Comparison of ENCODE assay signal across 8 cellular contexts in genomic region chr1:156704930-156705320, GRCh38. TPM values are rescaled to one million over a fixed set of nuclear protein-coding genes. Genes with fewer than 3 reads are reported as not detected.
A peak's percentile ranks its signal among the peaks of the same experiment; 100 is the strongest.
DNase-seq lines count a peak whose midpoint lies in the region; ATAC-seq and TF ChIP-seq lines count a peak whose summit lies in the region.

No MANE protein-coding gene starts in this region.

- intact Hi-C loops in Caco-2 (cut with micrococcal nuclease; ENCODE audit: unreplicated experiment): no loop called here

- peak in 1 of 2 experiments; percentile 32 for DNase-seq in Caco-2
- DNase-seq in NCI-H226: peak; percentile 75
- DNase-seq in astrocyte of the spinal cord (ENCODE audit: low read depth, low spot score): peak; percentile 71
- DNase-seq in kidney epithelial cell (ENCODE audit: low read depth): no peak
- DNase-seq in stimulated activated CD4-positive, alpha-beta T cell treated with anti-CD3 and anti-CD28 coated beads, Interleukin-4, amount 100 ng/mL, for 4 hours: peak; percentile 33 to 36
- DNase-seq in SK-N-DZ (ENCODE audit: low spot score): no peak
- no peak for DNase-seq in GM19238 (ENCODE audit: insufficient read length, low spot score)

- no peaks in the 10 kb centered on the region for H3K27me3 Mint-ChIP-seq in Caco-2 (ENCODE audit: insufficient read depth, unreplicated experiment)

- H3K27ac Mint-ChIP-seq in Caco-2 (ENCODE audit: unreplicated experiment): no peak overlapping the region

- H3K9me3 ChIP-seq in Caco-2: no peaks in the 10 kb centered on the region

- peaks cover 9% of the 10 kb centered on the region for H3K36me3 Mint-ChIP-seq in Caco-2 (ENCODE audit: insufficient read depth, unreplicated experiment)

- TSS peak; percentile 69 for BruUV-seq in Caco-2 (replicated peaks; lab: Mats Ljungman, UMichigan)

- H3K4me3 Mint-ChIP-seq in Caco-2 (ENCODE audit: unreplicated experiment): peak overlapping the region; percentile 90

- no peaks in the 10 kb centered on the region for H3K9me3 Mint-ChIP-seq in Caco-2 (ENCODE audit: unreplicated experiment)

- in situ Hi-C loops in astrocyte of the spinal cord (cut with HindIII; ENCODE audit: low sequenced_read_pairs): no loop called here

- no peak for TF ChIP-seq CTCF in Caco-2 (IDR thresholded peaks at IDR 0.05; ENCODE audit: insufficient read depth in 1 of 2, low read depth in 1 of 2, low read length in 1 of 2, severe bottlenecking in 1 of 2, unreplicated experiment in 1 of 2)
- TF ChIP-seq CTCF in astrocyte of the spinal cord (IDR thresholded peaks at IDR 0.05; ENCODE audit: low read depth, low read length): no peak
- no peak for TF ChIP-seq CTCF in kidney epithelial cell (IDR thresholded peaks at IDR 0.05; ENCODE audit: insufficient read depth, low read length, poor library complexity, severe bottlenecking)

- no peak for ATAC-seq in HG02763 (IDR thresholded peaks at IDR 0.05; ENCODE audit: unreplicated experiment)

- H3K27me3 ChIP-seq in Caco-2 (replicated peaks; ENCODE audit: control insufficient read depth, insufficient read depth, low read length) (no peaks in the 10 kb centered on the region), kidney epithelial cell (ENCODE audit: control insufficient read depth, insufficient read depth, low read length) (no peaks in the 10 kb centered on the region)

- CTCF ChIA-PET in Caco-2 (lab: Charles Lee): interaction anchor here (0.5 to 7.3 kb wide), 7 partner anchors 12 to 44 kb away, joined by 3 to 190 read pairs (median 20); partner anchors contain the start of genes ISG20L2, METTL25B and NES

- POLR2A ChIA-PET in Caco-2 (lab: Charles Lee): interaction anchor here (1.0 to 2.8 kb wide), 2 partner anchors 15 to 28 kb away, joined by 3 to 19 read pairs; partner anchors contain the start of gene NES

- H3K4me1 Mint-ChIP-seq in Caco-2 (ENCODE audit: low read depth, unreplicated experiment): peaks cover 16% of the 10 kb centered on the region

- H3K4me1 ChIP-seq in Caco-2: peaks cover 7% of the 10 kb centered on the region

- H3K4me3 ChIP-seq in Caco-2 (ENCODE audit: low read depth, low read length) (peak overlapping the region; percentile 53), astrocyte of the spinal cord (ENCODE audit: low read depth, low read length) (peak overlapping the region; percentile 41), kidney epithelial cell (ENCODE audit: low read depth, low read length) (peak overlapping the region; percentile 31)

- peaks cover 1% of the 10 kb centered on the region for H3K36me3 ChIP-seq in Caco-2 (ENCODE audit: control insufficient read depth, insufficient read depth, low read length)
- peaks cover 2% of the 10 kb centered on the region for H3K36me3 ChIP-seq in kidney epithelial cell (ENCODE audit: control insufficient read depth, insufficient read depth, low read length)

RNA-seq across cellular contexts. Expression of gene CRABP2, which starts 0.5 kb away (rescaled TPM):
- total RNA-seq in Caco-2 (2022) (27.1 and 30.6 TPM in 2 replicates), kidney epithelial cell (24.5 and 29.5 TPM in 2 replicates)
- 5.4 and 5.6 TPM in 2 replicates for polyA plus RNA-seq in SK-N-DZ (2014; cell fraction: cytosol; rRNA removed)
- polyA plus RNA-seq in SK-N-DZ (2014; cell fraction: nucleus; rRNA removed): 1.1 and 1.9 TPM in 2 replicates

RNA-seq across cellular contexts. Expression of gene METTL25B, which starts 23.3 kb away (rescaled TPM):
- 26.6 and 27.6 TPM in 2 replicates for total RNA-seq in Caco-2 (2022)
- total RNA-seq in kidney epithelial cell: 13.0 and 13.6 TPM in 2 replicates
- 37.7 and 39.2 TPM in 2 replicates for polyA plus RNA-seq in SK-N-DZ (2014; cell fraction: cytosol; rRNA removed)
- polyA plus RNA-seq in SK-N-DZ (2014; cell fraction: nucleus; rRNA removed): 54.6 and 79.2 TPM in 2 replicates

RNA-seq across cellular contexts. Expression of gene ISG20L2, which starts 23.6 kb away (rescaled TPM):
- 42.3 and 44.1 TPM in 2 replicates for total RNA-seq in Caco-2 (2022)
- 17.7 and 25.1 TPM in 2 replicates for total RNA-seq in kidney epithelial cell
- 40.3 and 50.7 TPM in 2 replicates for polyA plus RNA-seq in SK-N-DZ (2014; cell fraction: cytosol; rRNA removed)
- 5.3 and 6.9 TPM in 2 replicates for polyA plus RNA-seq in SK-N-DZ (2014; cell fraction: nucleus; rRNA removed)

RNA-seq across cellular contexts. Expression of gene NES, which starts 27.7 kb away (rescaled TPM):
- total RNA-seq in Caco-2 (2022): 18.0 and 22.7 TPM in 2 replicates
- total RNA-seq in kidney epithelial cell: 66.3 and 76.8 TPM in 2 replicates
- 14.8 and 34.1 TPM in 2 replicates for polyA plus RNA-seq in SK-N-DZ (2014; cell fraction: cytosol; rRNA removed)
- polyA plus RNA-seq in SK-N-DZ (2014; cell fraction: nucleus; rRNA removed): 38.7 and 46.8 TPM in 2 replicates

RNA-seq across cellular contexts. Expression of gene MRPL24, which starts 36.0 kb away (rescaled TPM):
- total RNA-seq in Caco-2 (2022): 52.6 and 54.2 TPM in 2 replicates
- total RNA-seq in kidney epithelial cell: 42.5 and 62.2 TPM in 2 replicates
- 98.9 and 109 TPM in 2 replicates for polyA plus RNA-seq in SK-N-DZ (2014; cell fraction: cytosol; rRNA removed)
- 67.7 and 93.2 TPM in 2 replicates for polyA plus RNA-seq in SK-N-DZ (2014; cell fraction: nucleus; rRNA removed)

Comparison
In these comparisons a context has a peak if more than half of its experiments do, and no peak if none do; other contexts are left out.
1. DNase-seq: peak in NCI-H226 (single experiment), astrocyte of the spinal cord (single experiment) and stimulated activated CD4-positive, alpha-beta T cell treated with anti-CD3 and anti-CD28 coated beads, Interleukin-4, amount 100 ng/mL, for 4 hours (2 of 2); none in kidney epithelial cell (single experiment), SK-N-DZ (single experiment) and GM19238 (single experiment).
2. Peak in every context shown above with its lines, with median percentiles within 50 percentile points of each other: H3K4me3 ChIP-seq.